ENCODE assay signal across 9 cellular contexts in the genomic region with DNA sequence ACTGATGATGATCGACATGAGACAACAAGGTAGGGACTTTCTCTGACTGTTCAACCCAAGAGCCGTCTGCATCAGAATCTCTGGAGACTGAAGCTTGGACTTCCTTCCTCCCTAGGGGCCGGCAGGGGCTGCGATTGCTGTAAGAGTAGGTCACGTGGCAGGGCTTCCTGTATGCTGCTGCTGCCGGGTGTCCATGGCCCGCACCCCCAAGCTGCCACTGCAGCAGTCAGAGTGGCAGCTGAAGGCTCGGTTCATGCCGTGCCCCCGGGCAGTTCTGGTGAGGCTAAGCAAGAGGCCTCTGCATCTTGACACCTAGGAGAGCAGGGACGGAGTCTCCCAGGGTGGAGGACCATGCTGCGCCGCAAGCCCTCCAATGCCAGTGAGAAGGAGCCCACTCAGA. TPM values are rescaled to one million over a fixed set of nuclear protein-coding genes. Genes with fewer than 3 reads are reported as not detected.
A peak's percentile ranks its signal among the peaks of the same experiment; 100 is the strongest.
DNase-seq lines count a peak whose midpoint lies in the region; ATAC-seq and TF ChIP-seq lines count a peak whose summit lies in the region.
"Had no signal": no experiment of that assay in that cellular context is flagged by ENCODE, and none has a peak within 500 bp of the region (broad histone marks: within the 10 kb centered on the region; RNA-seq: fewer than 3 reads in every experiment).

A gene (plus strand): TSS at position 203 of the 400 bp plus-strand sequence. CDS start 149 bp downstream, at position 352.

- TF ChIP-seq CTCF in coronary artery (IDR thresholded peaks at IDR 0.05), result no peak

- ATAC-seq in GM18498 (IDR thresholded peaks at IDR 0.05; ENCODE audit: unreplicated experiment) (peak; percentile 36), HG02763 (IDR thresholded peaks at IDR 0.05; ENCODE audit: unreplicated experiment) (peak; percentile 23)

- H3K27ac ChIP-seq in coronary artery, result peak within 1 kb of the TSS in 1 of 2 donors; percentile 49

- H3K4me3 ChIP-seq in coronary artery, result peak within 1 kb of the TSS; percentile 42

- DNase-seq in T-helper 22 cell (ENCODE audit: low read depth) (peak; percentile 62), coronary artery (ENCODE audit: low spot score) (no peak), ureter (ENCODE audit: low spot score) (no peak), foreskin melanocyte (no peak), NCI-H526 treated with DMSO at 0.1 percent for 48 hours (lab: John Stamatoyannopoulos, UW) (no peak)
- peak; percentile 53 to 67 for DNase-seq in stimulated activated CD4-positive, alpha-beta T cell treated with anti-CD3 and anti-CD28 coated beads, Interleukin-2, amount 100 ng/mL, for 24 hours

RNA-seq across cellular contexts. Expression of the gene that starts here (rescaled TPM):
- total RNA-seq in ureter, result 8.4 TPM
- total RNA-seq: endothelial cell of umbilical vein had no signal

Comparison
In these comparisons a context has a peak if more than half of its experiments do, and no peak if none do; other contexts are left out.
1. DNase-seq: peak in T-helper 22 cell (single experiment) and stimulated activated CD4-positive, alpha-beta T cell treated with anti-CD3 and anti-CD28 coated beads, Interleukin-2, amount 100 ng/mL, for 24 hours (2 of 2); none in coronary artery (single experiment), ureter (single experiment), foreskin melanocyte (single experiment) and NCI-H526 treated with DMSO at 0.1 percent for 48 hours (single experiment).